Comparison of ENCODE assay signal across 1 cellular context in the genomic region with DNA sequence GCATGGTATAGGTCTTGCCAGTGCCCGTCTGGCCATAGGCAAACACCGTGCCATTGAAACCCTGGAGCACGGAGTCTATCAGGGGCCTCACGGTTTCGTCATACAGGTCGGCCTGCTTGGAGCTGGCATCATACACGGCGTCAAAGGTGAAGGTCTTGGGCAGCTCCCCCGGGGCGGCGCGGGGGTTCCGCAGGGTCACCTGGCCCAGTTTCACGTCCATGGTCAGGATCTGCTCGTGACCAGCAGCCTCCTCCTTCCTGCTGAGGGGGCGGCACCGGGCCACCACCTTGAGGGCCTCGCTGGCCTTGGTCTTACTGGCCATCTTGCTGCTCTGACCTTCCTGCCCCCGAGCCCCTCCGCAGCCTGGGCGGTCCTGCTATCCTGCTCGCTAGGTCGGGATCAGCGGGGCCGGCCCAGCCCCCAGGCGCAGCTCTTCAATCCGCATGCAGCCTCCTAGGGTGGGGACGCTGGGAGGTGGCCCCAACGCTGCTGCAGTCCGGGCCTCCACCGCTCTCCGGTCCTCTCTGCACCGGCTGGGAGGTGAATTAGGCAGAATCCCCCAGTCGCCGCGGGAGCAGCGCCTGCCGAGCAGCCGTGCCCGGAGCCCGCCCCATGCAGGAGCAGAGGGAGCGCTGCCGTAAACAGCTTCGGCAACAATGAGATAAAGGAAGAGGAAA.
TF ChIP-seq lines count a peak whose summit lies in the region.

No MANE protein-coding gene starts in this region.

TF ChIP-seq in GM12878, 131 proteins besides CTCF, POLR2A, EP300 and RAD21:
- no peak for TF ChIP-seq MXI1 (IDR thresholded peaks at IDR 0.05; ENCODE audit: low read depth, low read length)
- TF ChIP-seq E4F1 (IDR thresholded peaks at IDR 0.05; ENCODE audit: borderline replicate concordance, partially characterized antibody): no peak
